Comparison of ENCODE assay signal across 25 cellular contexts in the genomic region with DNA sequence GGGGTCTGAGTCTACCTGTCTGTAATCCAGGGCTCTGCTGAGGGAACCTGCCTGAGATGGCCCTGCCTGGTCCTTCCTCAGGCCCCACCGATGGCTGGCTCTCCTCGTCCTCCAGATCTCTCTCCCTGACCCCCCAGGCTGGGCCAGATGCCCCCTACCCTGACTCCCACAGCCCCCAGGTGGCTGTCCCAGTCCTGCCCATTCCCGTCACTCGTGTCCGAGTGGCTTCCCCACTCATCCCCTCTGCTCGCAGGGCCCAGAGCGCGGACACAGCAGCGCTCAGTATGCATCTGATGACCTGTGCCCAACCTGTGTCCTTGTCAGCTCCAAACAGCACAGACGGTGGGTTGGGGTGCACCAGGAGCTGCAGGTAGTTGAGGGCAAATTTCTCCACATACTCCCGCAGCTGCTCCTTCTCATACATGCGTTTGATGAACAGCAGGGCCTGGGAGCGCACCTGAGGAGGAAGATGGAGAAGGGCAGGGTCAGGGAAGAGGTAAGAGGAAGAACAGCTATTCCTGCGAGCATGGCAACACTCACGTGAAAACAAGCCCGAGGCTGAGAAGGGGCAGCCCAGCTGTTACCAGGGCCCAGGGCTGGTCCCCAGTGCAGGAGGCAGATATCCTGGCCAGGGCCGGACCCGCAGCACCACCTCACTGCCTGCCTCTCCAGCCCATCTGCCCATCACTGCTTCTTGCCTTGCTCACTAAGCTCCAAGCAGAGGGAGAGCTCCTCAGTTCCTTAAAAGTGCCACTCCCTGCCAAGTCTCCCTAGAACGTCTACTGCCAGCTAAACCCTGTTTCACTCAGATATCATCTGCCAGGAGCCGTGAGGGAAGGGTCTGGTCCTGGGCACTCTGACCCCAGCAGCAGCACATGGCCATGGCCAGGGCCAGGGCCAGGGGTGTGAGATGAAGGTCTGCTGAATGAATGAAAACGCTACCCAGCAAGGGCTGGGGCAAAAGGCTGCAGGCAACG. TPM values are rescaled to one million over a fixed set of nuclear protein-coding genes. Genes with fewer than 3 reads are reported as not detected.
A peak's percentile ranks its signal among the peaks of the same experiment; 100 is the strongest.
DNase-seq lines count a peak whose midpoint lies in the region; ATAC-seq and TF ChIP-seq lines count a peak whose summit lies in the region.
"Had no signal": no experiment of that assay in that cellular context is flagged by ENCODE, and none has a peak within 500 bp of the region (broad histone marks: within the 10 kb centered on the region; RNA-seq: fewer than 3 reads in every experiment).

No MANE protein-coding gene starts in this region.

- H2AFZ ChIP-seq in osteoblast (ENCODE audit: low read length): no peak overlapping the region
- H2AFZ ChIP-seq: GM23338 had no signal

- POLR2A ChIA-PET in HEK293 (lab: Yijun Ruan, JAX): interaction anchor here (0.6 to 2.1 kb wide), 5 partner anchors 9 to 601 kb away, joined by 3 to 6 read pairs (median 3); partner anchors contain the start of gene SYMPK

- H3K27ac ChIP-seq in HEK293 (ENCODE audit: extremely low read depth, low read depth, low read length) (peak overlapping the region; percentile 4; the same call in 1 of the 2 replicates), VCaP (peak overlapping the region; percentile 63), osteoblast (ENCODE audit: low read depth, low read length) (no peak overlapping the region)
- H3K27ac ChIP-seq: BLaER1, SK-N-MC had no signal

- no peaks in the 10 kb centered on the region for H3K9me3 ChIP-seq in HEK293 (ENCODE audit: control insufficient read depth, insufficient read depth, low read depth, low read length)
- no peaks in the 10 kb centered on the region for H3K9me3 ChIP-seq in osteoblast (ENCODE audit: low read depth, low read length)
- H3K9me3 ChIP-seq: BLaER1 had no signal

- H3K36me3 Mint-ChIP-seq in glutamatergic neuron (ENCODE audit: unreplicated experiment): no peaks in the 10 kb centered on the region
- peaks cover 90% of the 10 kb centered on the region for H3K36me3 Mint-ChIP-seq in stimulated activated effector memory CD8-positive, alpha-beta T cell treated with anti-CD3 and anti-CD28 coated beads, Interleukin-12 subunit alpha, Interleukin-12 subunit beta, amount 100 ng/mL, for 72 hours
- H3K36me3 Mint-ChIP-seq: IgD-negative memory B cell had no signal

- H3K4me2 ChIP-seq in osteoblast (ENCODE audit: insufficient read depth, low read length): no peak overlapping the region
- H3K4me2 ChIP-seq: BLaER1, GM23338 had no signal

- no peak overlapping the region for H3K4me3 Mint-ChIP-seq in glutamatergic neuron (ENCODE audit: unreplicated experiment)
- H3K4me3 Mint-ChIP-seq in stimulated activated effector memory CD8-positive, alpha-beta T cell treated with anti-CD3 and anti-CD28 coated beads, Interleukin-12 subunit alpha, Interleukin-12 subunit beta, amount 100 ng/mL, for 72 hours: no peak overlapping the region
- H3K4me3 Mint-ChIP-seq: CD4-positive, CD25-positive, alpha-beta regulatory T cell; GM23338; H9; HFFc6 had no signal

- peak overlapping the region; percentile 55 for H3K27ac Mint-ChIP-seq in glutamatergic neuron (ENCODE audit: unreplicated experiment)
- H3K27ac Mint-ChIP-seq in stimulated activated effector memory CD8-positive, alpha-beta T cell treated with anti-CD3 and anti-CD28 coated beads, Interleukin-12 subunit alpha, Interleukin-12 subunit beta, amount 100 ng/mL, for 72 hours: no peak overlapping the region
- H3K27ac Mint-ChIP-seq: GM23338, HFFc6 had no signal

- TF ChIP-seq CTCF in HEK293 (tag by site-specific recombination; IDR thresholded peaks at IDR 0.05) (no peak), VCaP (conservative IDR thresholded peaks at IDR 0.05) (no peak), glutamatergic neuron (IDR thresholded peaks at IDR 0.05; ENCODE audit: partially characterized antibody, unreplicated experiment) (no peak), osteoblast (IDR thresholded peaks at IDR 0.05; ENCODE audit: extremely low read depth, low read depth, low read length) (no peak)

- H3K27me3 Mint-ChIP-seq in glutamatergic neuron (ENCODE audit: unreplicated experiment): peaks cover 7% of the 10 kb centered on the region
- H3K27me3 Mint-ChIP-seq: CD4-positive, CD25-positive, alpha-beta regulatory T cell; IgD-negative memory B cell had no signal

- peaks cover 3% of the 10 kb centered on the region for H4K20me1 ChIP-seq in osteoblast (ENCODE audit: insufficient read depth, low read length)

- ATAC-seq in stimulated activated effector memory CD8-positive, alpha-beta T cell treated with anti-CD3 and anti-CD28 coated beads, Interleukin-12 subunit alpha, Interleukin-12 subunit beta, amount 100 ng/mL, for 72 hours: no peak
- no peak for ATAC-seq in GM18907 (IDR thresholded peaks at IDR 0.05; ENCODE audit: unreplicated experiment)
- ATAC-seq: GM23338 had no signal

- H3K9me3 Mint-ChIP-seq in glutamatergic neuron (ENCODE audit: unreplicated experiment): peaks cover 2% of the 10 kb centered on the region
- no peaks in the 10 kb centered on the region for H3K9me3 Mint-ChIP-seq in stimulated activated effector memory CD8-positive, alpha-beta T cell treated with anti-CD3 and anti-CD28 coated beads, Interleukin-12 subunit alpha, Interleukin-12 subunit beta, amount 100 ng/mL, for 72 hours
- H3K9me3 Mint-ChIP-seq: GM23338, H9, HFFc6, IgD-negative memory B cell had no signal

- H3K4me3 ChIP-seq in HEK293 (ENCODE audit: low read depth, low read length) (no peak overlapping the region), osteoblast (ENCODE audit: insufficient read depth, low read length) (no peak overlapping the region)
- H3K4me3 ChIP-seq: BLaER1, GM23338, SK-N-MC had no signal

- H3K4me1 ChIP-seq in HEK293 (ENCODE audit: control insufficient read depth, insufficient read depth, low read length): no peaks in the 10 kb centered on the region
- H3K4me1 ChIP-seq in osteoblast (ENCODE audit: insufficient read depth, low read length): no peaks in the 10 kb centered on the region

- H3K27me3 ChIP-seq in osteoblast (ENCODE audit: insufficient read depth, low read length): no peaks in the 10 kb centered on the region
- H3K27me3 ChIP-seq: BLaER1 had no signal

- no peaks in the 10 kb centered on the region for H3K79me2 ChIP-seq in osteoblast (ENCODE audit: insufficient read depth, low read length)

- peaks cover 7 to 91% of the 10 kb centered on the region in 2 experiments; a peak in 2 of 3 replicates for H3K36me3 ChIP-seq in HEK293 (ENCODE audit: control insufficient read depth in 2 of 2, insufficient read depth in 1 of 2, low read length in 2 of 2)
- peaks cover 72% of the 10 kb centered on the region for H3K36me3 ChIP-seq in osteoblast (ENCODE audit: insufficient read depth, low read length)

- peaks cover 15% of the 10 kb centered on the region for H3K4me1 Mint-ChIP-seq in glutamatergic neuron (ENCODE audit: low read depth, unreplicated experiment)
- peaks cover 3% of the 10 kb centered on the region for H3K4me1 Mint-ChIP-seq in stimulated activated effector memory CD8-positive, alpha-beta T cell treated with anti-CD3 and anti-CD28 coated beads, Interleukin-12 subunit alpha, Interleukin-12 subunit beta, amount 100 ng/mL, for 72 hours

- DNase-seq in glutamatergic neuron (no peak), osteoblast (ENCODE audit: insufficient read length, low spot score, missing footprints) (peak; percentile 69), SIG-M5 (lab: John Stamatoyannopoulos, UW) (no peak), NCI-H128 (lab: John Stamatoyannopoulos, UW; ENCODE audit: unreplicated experiment) (no peak)
- DNase-seq in stimulated activated effector memory CD8-positive, alpha-beta T cell treated with anti-CD3 and anti-CD28 coated beads, Interleukin-12 subunit alpha, Interleukin-12 subunit beta, amount 100 ng/mL, for 72 hours (ENCODE audit: low spot score in 2 of 2): no peak
- DNase-seq: CD4-positive, CD25-positive, alpha-beta regulatory T cell; DMS53; H9; HFFc6; NCI-H1092 treated with DMSO at 0.1 percent for 48 hours; NCI-H1436 treated with DMSO at 0.1 percent for 48 hours; NCI-H187 treated with DMSO at 0.1 percent for 48 hours; NCI-H2171 treated with DMSO at 0.1 percent for 48 hours; NCI-H524 treated with DMSO at 0.1 percent for 48 hours; NCI-H82; RPMI8226; SHP77 had no signal

- CTCF ChIA-PET in HEK293 (lab: Yijun Ruan, JAX): interaction anchor here (0.6 to 4.1 kb wide), 4 partner anchors 9 to 333 kb away, joined by 4 to 35 read pairs (median 8); no protein-coding TSS in a partner anchor

TF ChIP-seq in HEK293, 187 proteins besides CTCF, POLR2A, EP300 and RAD21 (continues in another document):
- TF ChIP-seq, protein P1, sequence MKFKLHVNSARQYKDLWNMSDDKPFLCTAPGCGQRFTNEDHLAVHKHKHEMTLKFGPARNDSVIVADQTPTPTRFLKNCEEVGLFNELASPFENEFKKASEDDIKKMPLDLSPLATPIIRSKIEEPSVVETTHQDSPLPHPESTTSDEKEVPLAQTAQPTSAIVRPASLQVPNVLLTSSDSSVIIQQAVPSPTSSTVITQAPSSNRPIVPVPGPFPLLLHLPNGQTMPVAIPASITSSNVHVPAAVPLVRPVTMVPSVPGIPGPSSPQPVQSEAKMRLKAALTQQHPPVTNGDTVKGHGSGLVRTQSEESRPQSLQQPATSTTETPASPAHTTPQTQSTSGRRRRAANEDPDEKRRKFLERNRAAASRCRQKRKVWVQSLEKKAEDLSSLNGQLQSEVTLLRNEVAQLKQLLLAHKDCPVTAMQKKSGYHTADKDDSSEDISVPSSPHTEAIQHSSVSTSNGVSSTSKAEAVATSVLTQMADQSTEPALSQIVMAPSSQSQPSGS (tag by site-specific recombination; IDR thresholded peaks at IDR 0.05; ENCODE audit: low read depth): no peak

RNA-seq across cellular contexts. Expression of gene RSPH6A, which starts 11.1 kb away (rescaled TPM):
- 0.61 TPM for total RNA-seq in glutamatergic neuron (ENCODE audit: unreplicated experiment)
- total RNA-seq in osteoblast: under 0.01 and 0.29 TPM in 2 replicates
- total RNA-seq: G401 had no signal

RNA-seq across cellular contexts. Expression of gene DMWD, which starts 33.6 kb away (rescaled TPM):
- 123 TPM for total RNA-seq in glutamatergic neuron (ENCODE audit: unreplicated experiment)
- 48.5 and 49.2 TPM in 2 replicates for total RNA-seq in osteoblast

RNA-seq across cellular contexts. Expression of gene SYMPK, which starts 36.7 kb away (rescaled TPM):
- total RNA-seq in glutamatergic neuron (ENCODE audit: unreplicated experiment) (78.1 TPM), osteoblast (30.6 and 42.0 TPM in 2 replicates)

RNA-seq across cellular contexts. Expression of gene FOXA3, which starts 37.9 kb away (rescaled TPM):
- total RNA-seq in glutamatergic neuron (ENCODE audit: unreplicated experiment): 1.0 TPM
- total RNA-seq in osteoblast: not detected in 2 replicates
- total RNA-seq: CD4-positive, CD25-positive, alpha-beta regulatory T cell; HFFc6 had no signal

RNA-seq across cellular contexts. Expression of gene DMPK, which starts 43.9 kb away (rescaled TPM):
- total RNA-seq in glutamatergic neuron (ENCODE audit: unreplicated experiment) (107 TPM), osteoblast (26.8 and 30.4 TPM in 2 replicates)
